1 cellular context compared by ENCODE assay signal in genomic region chr12:116520801-116521471, GRCh38.
TF ChIP-seq lines count a peak whose summit lies in the region.

No MANE protein-coding gene starts in this region.

TF ChIP-seq in HEK293, 187 proteins besides CTCF, POLR2A, EP300 and RAD21 (continued from another document):
- no peak for TF ChIP-seq ZNF560 (tag by site-specific recombination; IDR thresholded peaks at IDR 0.05; ENCODE audit: borderline replicate concordance)
- TF ChIP-seq ZNF670 (tag by site-specific recombination; IDR thresholded peaks at IDR 0.05; ENCODE audit: low read depth), result no peak
- TF ChIP-seq TRIM28 (IDR thresholded peaks at IDR 0.05; ENCODE audit: borderline replicate concordance, low read length), result 0 out of 2 replicates have a peak, but pooled peaks have one; percentile 27
- no peak for TF ChIP-seq ZNF26 (tag by site-specific recombination; IDR thresholded peaks at IDR 0.05)
- no peak for TF ChIP-seq ZSCAN4 (tag by site-specific recombination; IDR thresholded peaks at IDR 0.05)
- no peak for TF ChIP-seq ZBTB20 (tag by site-specific recombination; IDR thresholded peaks at IDR 0.05)
